Comparison of ENCODE assay signal across 11 cellular contexts in the genomic region with DNA sequence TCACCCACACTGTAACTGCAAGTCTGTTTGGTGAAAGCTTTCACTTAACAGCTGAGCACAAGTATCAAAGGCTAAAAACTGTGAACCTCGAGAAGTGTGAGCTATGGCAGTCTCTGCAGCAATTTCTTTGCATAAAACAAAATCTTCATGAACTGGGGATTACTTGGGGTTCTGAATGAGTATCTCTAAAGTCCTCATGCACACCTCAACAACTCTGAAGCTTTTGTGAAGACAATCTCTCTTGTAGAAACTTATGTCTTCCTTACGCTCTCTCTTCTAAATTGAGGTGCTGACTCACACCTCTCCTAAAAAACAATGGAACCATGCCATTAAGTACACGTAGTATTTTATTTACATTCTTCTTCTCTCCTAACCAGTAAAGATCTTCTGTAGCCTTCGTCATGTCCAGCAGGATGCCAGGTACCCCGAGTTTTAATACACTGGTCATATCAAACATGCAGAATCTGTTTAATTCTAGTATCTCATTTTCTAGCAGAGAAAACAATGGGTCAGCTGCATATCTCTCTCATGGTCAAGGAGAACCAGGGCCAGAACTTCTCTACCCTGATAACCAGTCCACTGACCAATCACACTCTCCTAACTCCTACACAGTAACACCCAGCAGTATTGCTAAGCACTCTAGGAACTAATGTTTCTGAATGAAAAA.
DNase-seq lines count a peak whose midpoint lies in the region; ATAC-seq and TF ChIP-seq lines count a peak whose summit lies in the region.
"Had no signal": no experiment of that assay in that cellular context is flagged by ENCODE, and none has a peak within 500 bp of the region (broad histone marks: within the 10 kb centered on the region; RNA-seq: fewer than 3 reads in every experiment).

No MANE protein-coding gene starts in this region.

- TF ChIP-seq CTCF in gastroesophageal sphincter (IDR thresholded peaks at IDR 0.05) (no peak), stomach (IDR thresholded peaks at IDR 0.05) (no peak), Calu3 (IDR thresholded peaks at IDR 0.05; ENCODE audit: unreplicated experiment) (no peak)

- TF ChIP-seq POLR2A in gastroesophageal sphincter (IDR thresholded peaks at IDR 0.05) (no peak), stomach (IDR thresholded peaks at IDR 0.05) (no peak)

- H3K9me3 ChIP-seq in adipocyte (ENCODE audit: control insufficient read depth, low read length): no peaks in the 10 kb centered on the region
- H3K9me3 ChIP-seq in gastroesophageal sphincter: no peaks in the 10 kb centered on the region
- H3K9me3 ChIP-seq in stomach: no peaks in the 10 kb centered on the region

- H3K4me3 ChIP-seq in adipocyte (ENCODE audit: low read length) (no peak overlapping the region), gastroesophageal sphincter (peak overlapping the region in 1 of 2 donors; percentile 1), stomach (no peak overlapping the region)
- H3K4me3 ChIP-seq: lung had no signal

- peak; percentile 39 for ATAC-seq in gastroesophageal sphincter

- H3K9ac ChIP-seq in adipocyte (ENCODE audit: low read length): no peak overlapping the region

- H3K4me3 Mint-ChIP-seq in activated T-cell treated with anti-CD3 and anti-CD28 coated beads, Interleukin-2, amount 50 U/mL, for 24 hours: no peak overlapping the region
- H3K4me3 Mint-ChIP-seq in Calu3 (ENCODE audit: low read depth, unreplicated experiment): no peak overlapping the region
- H3K4me3 Mint-ChIP-seq: activated naive CD4-positive, alpha-beta T cell treated with anti-CD3 and anti-CD28 coated beads for 36 hours had no signal

- BruUV-seq in Calu3 (replicated peaks; lab: Mats Ljungman, UMichigan): no TSS peak

- no peaks in the 10 kb centered on the region for H3K27me3 ChIP-seq in adipocyte (replicated peaks; ENCODE audit: control insufficient read depth, insufficient read depth, low read length)
- H3K27me3 ChIP-seq in gastroesophageal sphincter: no peaks in the 10 kb centered on the region
- H3K27me3 ChIP-seq in stomach: no peaks in the 10 kb centered on the region

- peak overlapping the region; percentile 55 to 73 (median 68) for H3K27ac ChIP-seq in gastroesophageal sphincter
- H3K27ac ChIP-seq in stomach: peak overlapping the region in 4 of 5 donors; percentile 15 to 47 (median 24)

- no peaks in the 10 kb centered on the region for H3K27me3 Mint-ChIP-seq in activated T-cell treated with anti-CD3 and anti-CD28 coated beads, Interleukin-2, amount 50 U/mL, for 24 hours
- no peaks in the 10 kb centered on the region for H3K27me3 Mint-ChIP-seq in Calu3 (ENCODE audit: unreplicated experiment)

- TF ChIP-seq EP300 in gastroesophageal sphincter (IDR thresholded peaks at IDR 0.05) (no peak), stomach (IDR thresholded peaks at IDR 0.05) (no peak)

- no peaks in the 10 kb centered on the region for H3K9me3 Mint-ChIP-seq in activated T-cell treated with anti-CD3 and anti-CD28 coated beads, Interleukin-2, amount 50 U/mL, for 24 hours
- no peaks in the 10 kb centered on the region for H3K9me3 Mint-ChIP-seq in Calu3 (ENCODE audit: low read depth, unreplicated experiment)
- H3K9me3 Mint-ChIP-seq: activated naive CD4-positive, alpha-beta T cell treated with anti-CD3 and anti-CD28 coated beads for 36 hours had no signal

- peaks cover 27% of the 10 kb centered on the region for H3K36me3 ChIP-seq in adipocyte (ENCODE audit: control insufficient read depth, insufficient read depth, low read length, severe bottlenecking)
- H3K36me3 ChIP-seq in gastroesophageal sphincter: peaks cover 0 to 15% of the 10 kb centered on the region in 2 donors
- H3K36me3 ChIP-seq in stomach: peaks cover 0 to 32% (median 20%) of the 10 kb centered on the region in 4 donors

- DNase-seq in activated T-cell treated with anti-CD3 and anti-CD28 coated beads, Interleukin-2, amount 50 U/mL, for 24 hours: no peak
- DNase-seq in activated T-cell treated with anti-CD3 and anti-CD28 coated beads, Interleukin-2, amount 50 U/mL, for 48 hours: no peak
- peak; percentile 52 for DNase-seq in adipocyte (ENCODE audit: low read depth)
- DNase-seq in stomach: no peak
- no peak for DNase-seq in MV-4-11 (lab: John Stamatoyannopoulos, UW)
- no peak for DNase-seq in Calu3
- DNase-seq in CD1c-positive myeloid dendritic cell (ENCODE audit: extremely low spot score): no peak
- DNase-seq: activated naive CD4-positive, alpha-beta T cell treated with anti-CD3 and anti-CD28 coated beads for 36 hours; NCI-H1694 treated with DMSO at 0.1 percent for 48 hours had no signal

- intact Hi-C loops in stomach (cut with DNase I; ENCODE audit: low total_unique reads) (no loop called here), Calu3 (cut with micrococcal nuclease; ENCODE audit: unreplicated experiment) (no loop called here)

- peak overlapping the region; percentile 12 for H3K27ac Mint-ChIP-seq in activated T-cell treated with anti-CD3 and anti-CD28 coated beads, Interleukin-2, amount 50 U/mL, for 24 hours
- H3K27ac Mint-ChIP-seq in Calu3 (ENCODE audit: unreplicated experiment): no peak overlapping the region
- H3K27ac Mint-ChIP-seq: activated naive CD4-positive, alpha-beta T cell treated with anti-CD3 and anti-CD28 coated beads for 36 hours had no signal

- H3K36me3 Mint-ChIP-seq in activated T-cell treated with anti-CD3 and anti-CD28 coated beads, Interleukin-2, amount 50 U/mL, for 24 hours (ENCODE audit: low read depth): peaks cover 43% of the 10 kb centered on the region
- peaks cover 24% of the 10 kb centered on the region for H3K36me3 Mint-ChIP-seq in Calu3 (ENCODE audit: insufficient read depth, unreplicated experiment)

- H3K4me1 Mint-ChIP-seq in activated T-cell treated with anti-CD3 and anti-CD28 coated beads, Interleukin-2, amount 50 U/mL, for 24 hours (ENCODE audit: low read depth): peaks cover 53% of the 10 kb centered on the region
- H3K4me1 Mint-ChIP-seq in Calu3 (ENCODE audit: low read depth, unreplicated experiment): peaks cover 30% of the 10 kb centered on the region

- CTCF ChIA-PET in Calu3 (lab: Charles Lee): interaction anchor here (0.8 kb wide), 1 partner anchor 49 kb away, joined by 3 read pairs; no protein-coding TSS in a partner anchor

- H3K4me1 ChIP-seq in adipocyte (ENCODE audit: control insufficient read depth, insufficient read depth, low read length): peaks cover 44% of the 10 kb centered on the region
- peaks cover 25 to 42% (median 25%) of the 10 kb centered on the region in 3 donors for H3K4me1 ChIP-seq in gastroesophageal sphincter
- H3K4me1 ChIP-seq in stomach: peaks cover 11 to 57% (median 40%) of the 10 kb centered on the region in 4 donors

- 28 to 40% methylated on average over 5 of the region's 5 CpGs for WGBS in gastroesophageal sphincter (ENCODE audit: low coverage in 1 of 2), 2 donors
- WGBS in stomach, 5 donors: 33 to 55% (median 42%) methylated on average over 5 of the region's 5 CpGs
